In the genomic region with DNA sequence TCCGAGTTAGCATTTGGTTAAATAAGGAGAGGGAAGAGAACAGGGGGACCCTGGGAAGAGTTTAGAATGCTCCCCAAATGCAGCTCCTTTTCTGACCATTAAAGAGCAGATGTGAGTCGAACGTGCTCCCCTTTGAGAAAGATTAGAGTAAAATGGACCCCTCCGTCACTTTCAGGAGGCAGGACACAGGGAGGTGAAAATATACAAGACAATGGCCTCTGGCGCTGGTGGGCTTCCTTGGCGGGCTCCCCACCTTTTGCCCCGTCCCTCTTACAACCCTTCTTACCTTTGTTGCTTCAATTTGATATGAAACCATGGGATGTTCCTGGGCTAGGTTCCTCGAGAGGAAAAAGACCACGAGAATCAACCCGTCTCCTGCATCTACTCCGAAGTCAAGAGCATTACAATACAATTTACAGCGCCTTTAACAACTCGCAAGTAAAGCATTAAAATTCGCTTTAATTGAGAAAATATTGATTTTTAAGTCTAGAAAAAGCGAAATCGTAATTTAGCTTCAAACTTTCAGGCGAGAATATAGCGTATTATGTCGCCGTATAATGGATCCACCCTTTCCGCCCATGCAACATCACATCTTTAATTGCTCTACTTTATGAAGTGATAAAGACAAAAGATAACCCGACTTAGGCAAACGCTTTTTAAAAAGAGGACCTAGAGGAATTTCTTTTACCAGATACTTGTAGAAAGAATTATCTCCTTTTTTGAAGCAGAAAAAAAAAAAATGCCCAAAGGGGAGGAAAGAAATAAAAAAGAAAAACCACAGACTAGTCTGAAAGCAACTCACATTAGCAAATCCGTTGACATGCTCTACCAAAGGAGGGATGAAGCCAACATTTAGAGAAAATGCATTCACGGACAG, we compare ENCODE assay signal across 21 cellular contexts.
DNase-seq lines count a peak whose midpoint lies in the region; ATAC-seq and TF ChIP-seq lines count a peak whose summit lies in the region.
"Had no signal": no experiment of that assay in that cellular context is flagged by ENCODE, and none has a peak within 500 bp of the region (broad histone marks: within the 10 kb centered on the region; RNA-seq: fewer than 3 reads in every experiment).

No MANE protein-coding gene starts in this region.

- H3K9ac ChIP-seq in HUES6 (ENCODE audit: low read length), result peak overlapping the region; percentile 35
- H3K9ac ChIP-seq: KMS-11 had no signal

- no peak for ATAC-seq in GM18519 (IDR thresholded peaks at IDR 0.05; ENCODE audit: low FRiP score, unreplicated experiment)
- ATAC-seq: HCT116 had no signal

- no peaks in the 10 kb centered on the region for H3K9me3 ChIP-seq in HUES6 (ENCODE audit: control insufficient read depth, insufficient read depth, low read depth, low read length)
- H3K9me3 ChIP-seq: colonic mucosa, thoracic aorta had no signal

- CTCF ChIA-PET in HEK293T (lab: Yijun Ruan, JAX), result interaction anchor here (0.7 kb wide), 1 partner anchor 108 kb away, joined by 4 read pairs; no protein-coding TSS in a partner anchor

- H3K4me3 ChIP-seq in HUES6 (ENCODE audit: low read depth, low read length), result peak overlapping the region; percentile 58
- H3K4me3 ChIP-seq: colonic mucosa, lung had no signal

- peaks cover 100% of the 10 kb centered on the region for H3K27me3 ChIP-seq in HUES6 (ENCODE audit: control insufficient read depth, insufficient read depth, low read length)

- H3K27ac ChIP-seq in HUES6 (ENCODE audit: low read depth, low read length) (no peak overlapping the region), caudate nucleus (ENCODE audit: low read depth, low read length) (peak overlapping the region; percentile 41)
- H3K27ac ChIP-seq: brain microvascular endothelial cell, colonic mucosa, KMS-11, thoracic aorta, VCaP had no signal

- DNase-seq in caudate nucleus (lab: John Stamatoyannopoulos, UW), result no peak
- peak; percentile 34 for DNase-seq in left kidney (ENCODE audit: low read depth, low spot score)
- DNase-seq in retina, result peak; percentile 60
- DNase-seq in HUDEP-2 (lab: John Stamatoyannopoulos, UW; ENCODE audit: unreplicated experiment in 76 of 76), result no peak
- no peak for DNase-seq in superior temporal gyrus (ENCODE audit: extremely low spot score)
- DNase-seq in HEK293T (ENCODE audit: extremely low spot score), result no peak
- DNase-seq: activated CD8-positive, alpha-beta memory T cell treated with anti-CD3 and anti-CD28 coated beads, Interleukin-2, amount 50 U/mL, for 4 hours; activated naive CD8-positive, alpha-beta T cell treated with anti-CD3 and anti-CD28 coated beads, Interleukin-2, amount 10 ng/mL, durations not matched to agents 7 days and 5 days; brain microvascular endothelial cell; CD4-positive, alpha-beta T cell; colonic mucosa; DMS 273 treated with DMSO at 0.1 percent for 48 hours; NCI-H2171; RPMI8226 had no signal

- H3K36me3 ChIP-seq in HUES6 (ENCODE audit: control insufficient read depth, insufficient read depth, low read length), result no peaks in the 10 kb centered on the region
- H3K36me3 ChIP-seq: brain microvascular endothelial cell, colonic mucosa, thoracic aorta had no signal

- peaks cover 58% of the 10 kb centered on the region for H3K4me1 ChIP-seq in HUES6 (ENCODE audit: control insufficient read depth, insufficient read depth, low read length)
- H3K4me1 ChIP-seq: colonic mucosa had no signal

- POLR2A ChIA-PET in HEK293T (lab: Yijun Ruan, JAX), result no interaction called here

TF ChIP-seq in HEK293T, 16 proteins besides CTCF, POLR2A, EP300 and RAD21:
- TF ChIP-seq L3MBTL2 (conservative IDR thresholded peaks at IDR 0.05) (no peak), NFRKB (IDR thresholded peaks at IDR 0.05) (no peak), SUZ12 (IDR thresholded peaks at IDR 0.05) (no peak), ARNT (IDR thresholded peaks at IDR 0.05) (no peak), FOXK2 (IDR thresholded peaks at IDR 0.05) (no peak), TARDBP (IDR thresholded peaks at IDR 0.05) (no peak), FOXA1 (IDR thresholded peaks at IDR 0.05) (no peak), CTBP1 (IDR thresholded peaks at IDR 0.05; ENCODE audit: borderline replicate concordance) (no peak), ZNF384 (IDR thresholded peaks at IDR 0.05) (no peak)
TF ChIP-seq in HEK293T: peak in this region for 0.

Comparison
In these comparisons a context has a peak if more than half of its experiments do, and no peak if none do; other contexts are left out.
1. DNase-seq: peak in left kidney (single experiment) and retina (single experiment); none in caudate nucleus (0 of 61), HUDEP-2 (0 of 76), superior temporal gyrus (single experiment) and HEK293T (single experiment).